Comparison of ENCODE assay signal across 8 cellular contexts in genomic region chrX:131802836-131803626, GRCh38.
DNase-seq lines count a peak whose midpoint lies in the region; ATAC-seq and TF ChIP-seq lines count a peak whose summit lies in the region.

No MANE protein-coding gene starts in this region.

- TF ChIP-seq CTCF in GM10266 (IDR thresholded peaks at IDR 0.05; ENCODE audit: control insufficient read depth, insufficient read depth, low read depth, missing control alignments) = peak; percentile 45
- peak; percentile 53 to 62 (median 55) for TF ChIP-seq CTCF in ascending aorta (IDR thresholded peaks at IDR 0.05)
- TF ChIP-seq CTCF in mesothelial cell of epicardium (IDR thresholded peaks at IDR 0.05; ENCODE audit: unreplicated experiment) = no peak

- H3K9me3 Mint-ChIP-seq in memory B cell (no peaks in the 10 kb centered on the region), mesothelial cell of epicardium (peaks cover 9% of the 10 kb centered on the region)

- peak overlapping the region in 1 of 2 donors; percentile 18 for H3K27ac ChIP-seq in ascending aorta
- H3K27ac ChIP-seq in aorta (ENCODE audit: low read depth in 1 of 2, low read length in 2 of 2) = no peak overlapping the region

- H3K4me1 ChIP-seq in ascending aorta (no peaks in the 10 kb centered on the region), aorta (ENCODE audit: control insufficient read depth in 1 of 2, insufficient read depth in 2 of 2, low read length in 2 of 2) (no peaks in the 10 kb centered on the region)

- H3K4me1 Mint-ChIP-seq in memory B cell (no peaks in the 10 kb centered on the region), mesothelial cell of epicardium (no peaks in the 10 kb centered on the region)

- 41 to 96% methylated on average over 19 of the region's 19 CpGs for WGBS in aorta, 2 donors

- H3K36me3 Mint-ChIP-seq in memory B cell = no peaks in the 10 kb centered on the region
- peaks cover 30% of the 10 kb centered on the region for H3K36me3 Mint-ChIP-seq in mesothelial cell of epicardium

- H3K27me3 Mint-ChIP-seq in memory B cell = peaks cover 1% of the 10 kb centered on the region
- no peaks in the 10 kb centered on the region for H3K27me3 Mint-ChIP-seq in mesothelial cell of epicardium (ENCODE audit: low read depth)

- H3K4me3 Mint-ChIP-seq in memory B cell (no peak overlapping the region), mesothelial cell of epicardium (no peak overlapping the region)

- intact Hi-C loops in ascending aorta (cut with DNase I) = no loop called here
- intact Hi-C loops in aorta (cut with DNase I) = no loop called here

- peak; percentile 18 for DNase-seq in GM10266 (ENCODE audit: extremely low spot score)
- DNase-seq in NCI-H774 (lab: John Stamatoyannopoulos, UW) = peak; percentile 69
- peak; percentile 39 to 91 for DNase-seq in ascending aorta (ENCODE audit: low spot score in 2 of 2)
- DNase-seq in memory B cell (ENCODE audit: low spot score in 2 of 2) = peak in 1 of 2 donors; percentile 71
- DNase-seq in aorta = peak; percentile 80 to 86
- DNase-seq in mesothelial cell of epicardium (ENCODE audit: low spot score in 2 of 2, unreplicated experiment in 2 of 2) = no peak
- no peak for DNase-seq in NCI-H446 treated with DMSO at 0.1 percent for 48 hours (lab: John Stamatoyannopoulos, UW)

- H3K9me3 ChIP-seq in ascending aorta = no peaks in the 10 kb centered on the region
- H3K9me3 ChIP-seq in aorta (ENCODE audit: control insufficient read depth, low read length) = no peaks in the 10 kb centered on the region

- H3K27me3 ChIP-seq in ascending aorta = no peaks in the 10 kb centered on the region
- no peaks in the 10 kb centered on the region for H3K27me3 ChIP-seq in aorta (ENCODE audit: control insufficient read depth in 1 of 2, insufficient read depth in 2 of 2, low read length in 1 of 2)

- H3K4me3 ChIP-seq in ascending aorta (peak overlapping the region; percentile 19 to 29), aorta (ENCODE audit: low read length in 2 of 2) (no peak overlapping the region)

- H3K36me3 ChIP-seq in ascending aorta (no peaks in the 10 kb centered on the region), aorta (ENCODE audit: control insufficient read depth in 1 of 2, insufficient read depth in 2 of 2, low read length in 1 of 2) (no peaks in the 10 kb centered on the region)

- ATAC-seq in GM21723 (IDR thresholded peaks at IDR 0.05; ENCODE audit: unreplicated experiment) (peak; percentile 86), memory B cell (ENCODE audit: low read depth) (peak; percentile 56), aorta (ENCODE audit: low FRiP score) (peak; percentile 86)

- H3K27ac Mint-ChIP-seq in memory B cell (no peak overlapping the region), mesothelial cell of epicardium (no peak overlapping the region)

Comparison
In these comparisons a context has a peak if more than half of its experiments do, and no peak if none do; other contexts are left out.
1. DNase-seq: peak in GM10266 (single experiment), NCI-H774 (single experiment), ascending aorta (2 of 2) and aorta (2 of 2); none in mesothelial cell of epicardium (0 of 2) and NCI-H446 treated with DMSO at 0.1 percent for 48 hours (single experiment).
2. H3K4me3 ChIP-seq: peak in ascending aorta (2 of 2); none in aorta (0 of 2).
3. Peak in every context shown above with its lines, with median percentiles within 50 percentile points of each other: ATAC-seq.